8 cellular contexts compared by ENCODE assay signal in the genomic region with DNA sequence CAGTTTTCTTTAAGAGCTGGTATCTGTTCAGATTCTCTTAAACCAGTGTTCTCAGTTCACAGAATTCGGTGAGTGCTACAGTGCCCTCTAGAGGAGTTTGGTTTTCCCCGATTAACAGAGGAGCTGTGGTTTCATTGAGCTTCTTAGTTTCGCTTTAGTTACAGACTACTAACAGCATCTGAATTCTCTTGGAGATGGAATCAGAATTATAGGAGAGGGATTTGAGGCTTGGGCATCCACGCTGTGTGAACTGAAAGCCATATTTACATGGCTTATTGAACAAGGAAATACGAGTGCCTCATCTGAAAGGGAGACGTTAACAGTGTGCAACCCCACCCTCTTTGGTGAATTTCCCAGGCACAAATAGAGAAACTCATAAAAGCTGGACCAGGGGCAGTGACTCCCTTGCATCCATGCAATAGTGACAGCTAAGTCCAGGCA.
DNase-seq lines count a peak whose midpoint lies in the region; ATAC-seq and TF ChIP-seq lines count a peak whose summit lies in the region.

No MANE protein-coding gene starts in this region.

- peak overlapping the region; percentile 63 for H3K4me2 ChIP-seq in MM.1S (ENCODE audit: low read depth, low read length)

- H2AFZ ChIP-seq in MM.1S (ENCODE audit: low read length) = peak overlapping the region; percentile 92

- H3K4me1 ChIP-seq in MM.1S (ENCODE audit: low read length) = no peaks in the 10 kb centered on the region

- TF ChIP-seq CTCF in MM.1S (IDR thresholded peaks at IDR 0.05; ENCODE audit: low read length) = peak; percentile 92
- TF ChIP-seq CTCF in RWPE1 (conservative IDR thresholded peaks at IDR 0.05; ENCODE audit: low read depth) = peak; percentile 85
- peak; percentile 37 for TF ChIP-seq CTCF in coronary artery (IDR thresholded peaks at IDR 0.05)

- no peaks in the 10 kb centered on the region for H3K79me2 ChIP-seq in MM.1S (ENCODE audit: low read length)

- DNase-seq in stimulated activated CD4-positive, alpha-beta T cell treated with anti-CD3 and anti-CD28 coated beads, Interleukin-15, amount 100 ng/mL, for 24 hours = peak; percentile 6
- no peak for DNase-seq in stimulated activated CD4-positive, alpha-beta T cell treated with anti-CD3 and anti-CD28 coated beads, Interleukin-12 subunit alpha, Interleukin-12 subunit beta, amount 100 ng/mL, for 4 hours
- DNase-seq in MM.1S (peak; percentile 90), RWPE1 (ENCODE audit: low spot score) (peak; percentile 34), coronary artery (ENCODE audit: low spot score) (no peak), left kidney (ENCODE audit: low read depth, low spot score) (peak; percentile 90), stromal cell of bone marrow (ENCODE audit: low read depth) (peak; percentile 74)

- POLR2A ChIA-PET in RWPE1 (lab: Yijun Ruan, JAX; ENCODE audit: low non-redundant PET) = no interaction called here

- H3K27me3 ChIP-seq in MM.1S (replicated peaks; ENCODE audit: insufficient read depth, low read length) = no peaks in the 10 kb centered on the region

- CTCF ChIA-PET in RWPE1 (lab: Yijun Ruan, JAX) = interaction anchor here (0.6 to 1.3 kb wide), 9 partner anchors 9 to 520 kb away, joined by 3 to 6 read pairs (median 4); no protein-coding TSS in a partner anchor

- H3K36me3 ChIP-seq in MM.1S (replicated peaks; ENCODE audit: insufficient read depth, low read length) = no peaks in the 10 kb centered on the region

- H3K9me2 ChIP-seq in MM.1S (replicated peaks; ENCODE audit: insufficient read depth, low read length) = no peaks in the 10 kb centered on the region

- H4K20me1 ChIP-seq in MM.1S (ENCODE audit: insufficient read depth, low read length) = no peaks in the 10 kb centered on the region

- H3K27ac ChIP-seq in MM.1S (ENCODE audit: low read length) = no peak overlapping the region
- no peak overlapping the region for H3K27ac ChIP-seq in RWPE1
- H3K27ac ChIP-seq in coronary artery = peak overlapping the region in 1 of 2 donors; percentile 40

- ATAC-seq in HG02571 (IDR thresholded peaks at IDR 0.05; ENCODE audit: unreplicated experiment) = peak; percentile 99

- H3F3A ChIP-seq in MM.1S (ENCODE audit: insufficient read depth, low read length) = no peaks in the 10 kb centered on the region

- no peaks in the 10 kb centered on the region for H3K9me3 ChIP-seq in MM.1S (replicated peaks; ENCODE audit: insufficient read depth, low read length)

- H3K4me3 ChIP-seq in MM.1S (ENCODE audit: low read length) (peak overlapping the region; percentile 60), coronary artery (peak overlapping the region; percentile 68)

- H3K9ac ChIP-seq in MM.1S (ENCODE audit: low read length) = peak overlapping the region; percentile 22; the same call in 1 of the 2 replicates

Comparison
In these comparisons a context has a peak if more than half of its experiments do, and no peak if none do; other contexts are left out.
1. DNase-seq: peak in stimulated activated CD4-positive, alpha-beta T cell treated with anti-CD3 and anti-CD28 coated beads, Interleukin-15, amount 100 ng/mL, for 24 hours (single experiment), MM.1S (single experiment), RWPE1 (single experiment), left kidney (single experiment) and stromal cell of bone marrow (single experiment); none in stimulated activated CD4-positive, alpha-beta T cell treated with anti-CD3 and anti-CD28 coated beads, Interleukin-12 subunit alpha, Interleukin-12 subunit beta, amount 100 ng/mL, for 4 hours (single experiment) and coronary artery (single experiment).
2. CTCF ChIP-seq: peak in every context shown above with its lines; median percentile 92 in MM.1S; 85 in RWPE1; 37 in coronary artery.